1 cellular context compared by ENCODE assay signal in the genomic region with DNA sequence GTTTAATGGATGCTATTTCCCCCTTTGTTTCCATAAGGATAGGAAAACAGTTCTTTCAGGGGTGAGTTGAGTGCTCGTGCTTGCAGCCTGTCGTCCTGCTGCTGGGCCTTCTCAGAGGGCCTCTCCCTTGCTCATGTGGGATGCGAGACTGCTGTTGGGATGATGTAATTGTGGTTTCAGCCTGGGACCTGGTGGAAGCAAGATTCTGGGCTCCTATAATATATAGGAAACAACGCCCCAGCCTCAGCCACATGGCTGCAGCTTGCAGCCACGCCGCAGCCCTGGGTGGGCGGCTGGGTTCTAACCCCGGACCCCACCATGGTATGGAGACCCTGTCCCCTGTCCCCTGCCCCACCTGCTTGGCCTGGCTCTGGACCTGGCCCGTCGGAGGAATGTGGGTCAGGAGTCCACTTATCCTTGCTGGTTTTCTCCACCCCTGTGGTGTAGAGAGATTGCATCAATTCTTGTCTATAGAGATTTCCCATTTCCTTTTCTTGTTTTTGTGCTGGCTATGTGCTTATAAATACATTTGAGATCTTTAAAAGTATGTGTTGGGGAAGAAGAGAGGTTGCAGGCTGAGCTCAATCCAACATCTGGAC.
TF ChIP-seq lines count a peak whose summit lies in the region.

No MANE protein-coding gene starts in this region.

TF ChIP-seq in GM23338, 12 proteins besides CTCF, POLR2A, EP300 and RAD21 (continued from another document):
- TF ChIP-seq, protein P1, sequence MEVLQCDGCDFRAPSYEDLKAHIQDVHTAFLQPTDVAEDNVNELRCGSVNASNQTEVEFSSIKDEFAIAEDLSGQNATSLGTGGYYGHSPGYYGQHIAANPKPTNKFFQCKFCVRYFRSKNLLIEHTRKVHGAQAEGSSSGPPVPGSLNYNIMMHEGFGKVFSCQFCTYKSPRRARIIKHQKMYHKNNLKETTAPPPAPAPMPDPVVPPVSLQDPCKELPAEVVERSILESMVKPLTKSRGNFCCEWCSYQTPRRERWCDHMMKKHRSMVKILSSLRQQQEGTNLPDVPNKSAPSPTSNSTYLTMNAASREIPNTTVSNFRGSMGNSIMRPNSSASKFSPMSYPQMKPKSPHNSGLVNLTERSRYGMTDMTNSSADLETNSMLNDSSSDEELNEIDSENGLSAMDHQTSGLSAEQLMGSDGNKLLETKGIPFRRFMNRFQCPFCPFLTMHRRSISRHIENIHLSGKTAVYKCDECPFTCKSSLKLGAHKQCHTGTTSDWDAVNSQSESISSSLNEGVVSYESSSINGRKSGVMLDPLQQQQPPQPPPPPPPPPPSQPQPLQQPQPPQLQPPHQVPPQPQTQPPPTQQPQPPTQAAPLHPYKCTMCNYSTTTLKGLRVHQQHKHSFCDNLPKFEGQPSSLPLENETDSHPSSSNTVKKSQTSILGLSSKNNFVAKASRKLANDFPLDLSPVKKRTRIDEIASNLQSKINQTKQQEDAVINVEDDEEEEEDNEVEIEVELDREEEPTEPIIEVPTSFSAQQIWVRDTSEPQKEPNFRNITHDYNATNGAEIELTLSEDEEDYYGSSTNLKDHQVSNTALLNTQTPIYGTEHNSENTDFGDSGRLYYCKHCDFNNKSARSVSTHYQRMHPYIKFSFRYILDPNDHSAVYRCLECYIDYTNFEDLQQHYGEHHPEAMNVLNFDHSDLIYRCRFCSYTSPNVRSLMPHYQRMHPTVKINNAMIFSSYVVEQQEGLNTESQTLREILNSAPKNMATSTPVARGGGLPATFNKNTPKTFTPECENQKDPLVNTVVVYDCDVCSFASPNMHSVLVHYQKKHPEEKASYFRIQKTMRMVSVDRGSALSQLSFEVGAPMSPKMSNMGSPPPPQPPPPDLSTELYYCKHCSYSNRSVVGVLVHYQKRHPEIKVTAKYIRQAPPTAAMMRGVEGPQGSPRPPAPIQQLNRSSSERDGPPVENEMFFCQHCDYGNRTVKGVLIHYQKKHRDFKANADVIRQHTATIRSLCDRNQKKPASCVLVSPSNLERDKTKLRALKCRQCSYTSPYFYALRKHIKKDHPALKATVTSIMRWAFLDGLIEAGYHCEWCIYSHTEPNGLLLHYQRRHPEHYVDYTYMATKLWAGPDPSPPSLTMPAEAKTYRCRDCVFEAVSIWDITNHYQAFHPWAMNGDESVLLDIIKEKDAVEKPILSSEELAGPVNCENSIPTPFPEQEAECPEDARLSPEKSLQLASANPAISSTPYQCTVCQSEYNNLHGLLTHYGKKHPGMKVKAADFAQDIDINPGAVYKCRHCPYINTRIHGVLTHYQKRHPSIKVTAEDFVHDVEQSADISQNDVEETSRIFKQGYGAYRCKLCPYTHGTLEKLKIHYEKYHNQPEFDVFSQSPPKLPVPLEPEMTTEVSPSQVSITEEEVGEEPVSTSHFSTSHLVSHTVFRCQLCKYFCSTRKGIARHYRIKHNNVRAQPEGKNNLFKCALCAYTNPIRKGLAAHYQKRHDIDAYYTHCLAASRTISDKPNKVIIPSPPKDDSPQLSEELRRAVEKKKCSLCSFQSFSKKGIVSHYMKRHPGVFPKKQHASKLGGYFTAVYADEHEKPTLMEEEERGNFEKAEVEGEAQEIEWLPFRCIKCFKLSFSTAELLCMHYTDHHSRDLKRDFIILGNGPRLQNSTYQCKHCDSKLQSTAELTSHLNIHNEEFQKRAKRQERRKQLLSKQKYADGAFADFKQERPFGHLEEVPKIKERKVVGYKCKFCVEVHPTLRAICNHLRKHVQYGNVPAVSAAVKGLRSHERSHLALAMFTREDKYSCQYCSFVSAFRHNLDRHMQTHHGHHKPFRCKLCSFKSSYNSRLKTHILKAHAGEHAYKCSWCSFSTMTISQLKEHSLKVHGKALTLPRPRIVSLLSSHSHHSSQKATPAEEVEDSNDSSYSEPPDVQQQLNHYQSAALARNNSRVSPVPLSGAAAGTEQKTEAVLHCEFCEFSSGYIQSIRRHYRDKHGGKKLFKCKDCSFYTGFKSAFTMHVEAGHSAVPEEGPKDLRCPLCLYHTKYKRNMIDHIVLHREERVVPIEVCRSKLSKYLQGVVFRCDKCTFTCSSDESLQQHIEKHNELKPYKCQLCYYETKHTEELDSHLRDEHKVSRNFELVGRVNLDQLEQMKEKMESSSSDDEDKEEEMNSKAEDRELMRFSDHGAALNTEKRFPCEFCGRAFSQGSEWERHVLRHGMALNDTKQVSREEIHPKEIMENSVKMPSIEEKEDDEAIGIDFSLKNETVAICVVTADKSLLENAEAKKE (CRISPR knock-in tag; IDR thresholded peaks at IDR 0.05), result no peak
- TF ChIP-seq JUNB (IDR thresholded peaks at IDR 0.05; ENCODE audit: unreplicated experiment) (no peak), STAT1 (IDR thresholded peaks at IDR 0.05; ENCODE audit: unreplicated experiment) (no peak), EZH2phosphoT487 (IDR thresholded peaks at IDR 0.05; ENCODE audit: unreplicated experiment) (no peak)
TF ChIP-seq in GM23338: peak in this region for 0.
